1 cellular context compared by ENCODE assay signal in genomic region chr13:92514420-92515125, GRCh38.
TF ChIP-seq lines count a peak whose summit lies in the region.

No MANE protein-coding gene starts in this region.

TF ChIP-seq in K562, 482 proteins besides CTCF, POLR2A, EP300 and RAD21 (continued from another document):
- TF ChIP-seq ZBTB11 (CRISPR knock-in tag; IDR thresholded peaks at IDR 0.05), result 0 out of 6 replicates have a peak, but pooled peaks of 1 of the 3 experiments have one; percentile 12
- TF ChIP-seq ZNF184 (CRISPR knock-in tag; IDR thresholded peaks at IDR 0.05), result 0 out of 2 replicates have a peak, but pooled peaks have one; percentile 23
- peak; percentile 48; the same call in 1 of the 2 replicates for TF ChIP-seq BCL6 (CRISPR knock-in tag; IDR thresholded peaks at IDR 0.05)
- no peak for TF ChIP-seq FOXJ2 (tag; IDR thresholded peaks at IDR 0.05)
- 0 out of 2 replicates have a peak, but pooled peaks have one; percentile 50 for TF ChIP-seq ZBTB12 (CRISPR knock-in tag; IDR thresholded peaks at IDR 0.05)
- TF ChIP-seq NFXL1 (CRISPR knock-in tag; IDR thresholded peaks at IDR 0.05), result 0 out of 2 replicates have a peak, but pooled peaks have one; percentile 61
- no peak for TF ChIP-seq PCBP2 (IDR thresholded peaks at IDR 0.05; ENCODE audit: low read depth, low read length, poor library complexity, severe bottlenecking)
- TF ChIP-seq ATF4 (CRISPR knock-in tag; IDR thresholded peaks at IDR 0.05), result 0 out of 2 replicates have a peak, but pooled peaks have one; percentile 44
- no peak for TF ChIP-seq SFPQ (IDR thresholded peaks at IDR 0.05; ENCODE audit: low read depth, low read length)
- no peak for TF ChIP-seq NRF1 (conservative IDR thresholded peaks at IDR 0.05 in 1 of 2, IDR thresholded peaks at IDR 0.05 in 1 of 2)
- TF ChIP-seq ZNF57 (CRISPR knock-in tag; IDR thresholded peaks at IDR 0.05), result 0 out of 2 replicates have a peak, but pooled peaks have one; percentile 39
- peak; percentile 2 for TF ChIP-seq BRF2 (IDR thresholded peaks at IDR 0.05; ENCODE audit: borderline replicate concordance, insufficient read depth, insufficient read length)
- no peak for TF ChIP-seq ZNF121 (CRISPR knock-in tag; conservative IDR thresholded peaks at IDR 0.05)
- TF ChIP-seq CBFA2T3 (IDR thresholded peaks at IDR 0.05), result peak; percentile 26; the same call in 1 of the 2 replicates
- 0 out of 2 replicates have a peak, but pooled peaks have one; percentile 34 for TF ChIP-seq IRF2 (CRISPR knock-in tag; IDR thresholded peaks at IDR 0.05)
- peak; percentile 85 for TF ChIP-seq MAFG (tag; conservative IDR thresholded peaks at IDR 0.05)
- no peak for TF ChIP-seq PBX2 (CRISPR knock-in tag; IDR thresholded peaks at IDR 0.05; ENCODE audit: low read depth)
- peak; percentile 51; the same call in 1 of the 2 replicates for TF ChIP-seq PBX2 (tag; conservative IDR thresholded peaks at IDR 0.05; ENCODE audit: low read depth)
- no peak for TF ChIP-seq ARID2 (IDR thresholded peaks at IDR 0.05)
- TF ChIP-seq HNRNPH1 (optimal IDR thresholded peaks at IDR 0.05; ENCODE audit: low read depth, low read length), result no peak
- 0 out of 2 replicates have a peak, but pooled peaks have one; percentile 24 for TF ChIP-seq ZNF436 (CRISPR knock-in tag; IDR thresholded peaks at IDR 0.05)
